In genomic region chr19:34681478-34681877, GRCh38 we compare ENCODE assay signal across 29 cellular contexts. TPM values are rescaled to one million over a fixed set of nuclear protein-coding genes. Genes with fewer than 3 reads are reported as not detected.
"Had no signal": no experiment of that assay in that cellular context is flagged by ENCODE, and none has a peak within 500 bp of the region (broad histone marks: within the 10 kb centered on the region; RNA-seq: fewer than 3 reads in every experiment).

No MANE protein-coding gene starts in this region.

- ATAC-seq: left cardiac atrium; left lobe of liver; left ventricle myocardium superior; lower lobe of right lung; naive thymus-derived CD8-positive, alpha-beta T cell; pancreas; right cardiac atrium; stimulated activated effector memory CD8-positive, alpha-beta T cell treated with anti-CD3 and anti-CD28 coated beads, Interleukin-12 subunit alpha, Interleukin-12 subunit beta, amount 100 ng/mL, for 72 hours had no signal

- H3K4me1 ChIP-seq: prostate gland, testis had no signal

- H3K27me3 ChIP-seq: hepatocyte, pancreas, sigmoid colon, spleen, testis, thyroid gland, transverse colon, upper lobe of left lung, vagina had no signal

- DNase-seq: kidney glomerular epithelial cell; left cardiac atrium; left ventricle myocardium superior; lower lobe of right lung; mammary epithelial cell; mesenchymal stem cell; naive thymus-derived CD8-positive, alpha-beta T cell; nucleus accumbens; pancreas; posterior cingulate gyrus; retina; right cardiac atrium; sigmoid colon; small intestine; spleen; stimulated activated CD4-positive, alpha-beta T cell treated with anti-CD3 and anti-CD28 coated beads, Interleukin-4, amount 100 ng/mL, for 24 hours; stimulated activated naive CD4-positive, alpha-beta T cell; testis; thyroid gland; transverse colon; upper lobe of left lung had no signal

- H3K4me3 ChIP-seq: hepatocyte, lower lobe of right lung, pancreas, prostate gland, sigmoid colon, spleen, testis, thyroid gland, transverse colon, upper lobe of left lung, vagina had no signal

- H3K27me3 Mint-ChIP-seq: naive thymus-derived CD8-positive, alpha-beta T cell; stimulated activated naive CD8-positive, alpha-beta T cell treated with anti-CD3 and anti-CD28 coated beads, Interleukin-15, Interleukin-2, amounts not matched to agents 100 ng/mL and 50 ng/mL, for 24 hours had no signal

- H3K27ac Mint-ChIP-seq: naive thymus-derived CD8-positive, alpha-beta T cell; nephron; stimulated activated effector memory CD8-positive, alpha-beta T cell treated with anti-CD3 and anti-CD28 coated beads, Interleukin-12 subunit alpha, Interleukin-12 subunit beta, amount 100 ng/mL, for 72 hours; stimulated activated naive CD8-positive, alpha-beta T cell treated with anti-CD3 and anti-CD28 coated beads, Interleukin-15, Interleukin-2, amounts not matched to agents 100 ng/mL and 50 ng/mL, for 24 hours had no signal

- H3K4me3 Mint-ChIP-seq: stimulated activated effector memory CD8-positive, alpha-beta T cell treated with anti-CD3 and anti-CD28 coated beads, Interleukin-12 subunit alpha, Interleukin-12 subunit beta, amount 100 ng/mL, for 72 hours; stimulated activated naive CD8-positive, alpha-beta T cell treated with anti-CD3 and anti-CD28 coated beads, Interleukin-15, Interleukin-2, amounts not matched to agents 100 ng/mL and 50 ng/mL, for 24 hours had no signal

- H3K27ac ChIP-seq: hepatocyte, lower lobe of right lung, pancreas, prostate gland, sigmoid colon, spleen, testis, thyroid gland, transverse colon, upper lobe of left lung, vagina had no signal

- H3K9me3 ChIP-seq: pancreas, prostate gland, testis, thyroid gland had no signal

RNA-seq across cellular contexts. Expression of gene SCGB2B2, which starts 4.5 kb away (rescaled TPM):
- total RNA-seq: neural crest cell had no signal
- polyA plus RNA-seq: hepatocyte; naive thymus-derived CD8-positive, alpha-beta T cell had no signal
